In genomic region chr12:54284070-54284780, GRCh38 we compare ENCODE assay signal across 9 cellular contexts. TPM values are rescaled to one million over a fixed set of nuclear protein-coding genes. Genes with fewer than 3 reads are reported as not detected.
DNase-seq lines count a peak whose midpoint lies in the region; ATAC-seq, FAIRE-seq and TF ChIP-seq lines count a peak whose summit lies in the region.
"Not testable (repeated sequence)": the region's sequence is repeated elsewhere in the genome, so short reads cannot be mapped to it uniquely, and the experiment has no call there.
"Had no signal": no experiment of that assay in that cellular context is flagged by ENCODE, and none has a peak within 500 bp of the region (broad histone marks: within the 10 kb centered on the region; RNA-seq: fewer than 3 reads in every experiment).

No MANE protein-coding gene starts in this region.

- peaks cover 14% of the 10 kb centered on the region for H3K36me3 ChIP-seq in bronchial epithelial cell (ENCODE audit: control insufficient read depth, insufficient read depth, low read length)
- H3K36me3 ChIP-seq in mucosa of rectum (ENCODE audit: control insufficient read depth in 2 of 2, insufficient read depth in 2 of 2, low read length in 2 of 2): peaks cover 51 to 54% of the 10 kb centered on the region in 2 donors
- peaks cover 0 to 63% of the 10 kb centered on the region in 2 donors for H3K36me3 ChIP-seq in gastrocnemius medialis

- TF ChIP-seq POLR2A in NB4 (IDR thresholded peaks at IDR 0.05; ENCODE audit: extremely low read depth, insufficient read length); gastrocnemius medialis (IDR thresholded peaks at IDR 0.05): not testable (repeated sequence)

- H3K4me3 ChIP-seq in GM12864 (ENCODE audit: low read depth, low read length) (peak overlapping the region; percentile 98; the same call in 1 of the 2 replicates), NB4 (ENCODE audit: low read depth, low read length) (peak overlapping the region; percentile 91), bronchial epithelial cell (ENCODE audit: low read depth, low read length) (peak overlapping the region; percentile 7), fibroblast of villous mesenchyme (ENCODE audit: low read depth, low read length) (peak overlapping the region; percentile 99), mucosa of rectum (ENCODE audit: low read length in 2 of 2) (peak overlapping the region; percentile 33 to 36), gastrocnemius medialis (peak overlapping the region; percentile 74 to 95 (median 81))

- CTCF ChIA-PET in WTC11 (lab: Charles Lee): interaction anchor here (1.4 kb wide), 1 partner anchor 40 kb away, joined by 3 read pairs; no protein-coding TSS in a partner anchor

- in situ Hi-C loops in gastrocnemius medialis (cut with MboI; ENCODE audit: low sequenced_read_pairs in 4 of 4): not testable (repeated sequence)

- not testable (repeated sequence) for TF ChIP-seq CTCF in 22Rv1 (IDR thresholded peaks at IDR 0.05); GM12864 (IDR thresholded peaks at IDR 0.05; ENCODE audit: low read depth, low read length, missing control alignments); NB4 (IDR thresholded peaks at IDR 0.05; ENCODE audit: low read depth, low read length); WTC11 (IDR thresholded peaks at IDR 0.05); bronchial epithelial cell (IDR thresholded peaks at IDR 0.05; ENCODE audit: insufficient read depth, low read length, severe bottlenecking); fibroblast of villous mesenchyme (IDR thresholded peaks at IDR 0.05; ENCODE audit: insufficient read depth, low read depth, low read length); gastrocnemius medialis (IDR thresholded peaks at IDR 0.05 in 4 of 5, conservative IDR thresholded peaks at IDR 0.05 in 1 of 5)

- not testable (repeated sequence) for DNase-seq in GM12864 (ENCODE audit: low read depth); NB4 (ENCODE audit: low read depth); WTC11 (ENCODE audit: low spot score); bronchial epithelial cell (ENCODE audit: low read depth); fibroblast of villous mesenchyme (ENCODE audit: low read depth); gastrocnemius medialis

- H3K27me3 Mint-ChIP-seq in WTC11 (ENCODE audit: low read depth): not testable (repeated sequence)

- not testable (repeated sequence) for H3K9me3 Mint-ChIP-seq in WTC11

- peak overlapping the region; percentile 86 for H3K27ac Mint-ChIP-seq in WTC11

- peaks cover 41% of the 10 kb centered on the region for H3K4me1 Mint-ChIP-seq in WTC11

- peak overlapping the region; percentile 95; the same call in 1 of the 2 replicates for H3K27ac ChIP-seq in 22Rv1
- H3K27ac ChIP-seq in mucosa of rectum (ENCODE audit: low read depth in 2 of 2, low read length in 2 of 2): peak overlapping the region in 1 of 2 donors; percentile 6
- H3K27ac ChIP-seq in gastrocnemius medialis: peak overlapping the region; percentile 93 to 98 (median 96)

- intact Hi-C loops in gastrocnemius medialis (cut with DNase I; ENCODE audit: low total_unique reads): loop anchor here (5.0 to 10.0 kb wide), 4 partner anchors 267 to 1421 kb away; partner anchors contain the start of genes CALCOCO1, HOXC10 and ITGA7

- not testable (repeated sequence) for H3K36me3 Mint-ChIP-seq in WTC11

- not testable (repeated sequence) for H3K9me3 ChIP-seq in mucosa of rectum (ENCODE audit: control insufficient read depth in 2 of 2, low read length in 2 of 2); gastrocnemius medialis

- H3K4me3 Mint-ChIP-seq in WTC11: not testable (repeated sequence)

- not testable (repeated sequence) for H3K9ac ChIP-seq in mucosa of rectum (ENCODE audit: low read depth in 1 of 2, low read length in 2 of 2)

- not testable (repeated sequence) for FAIRE-seq in bronchial epithelial cell (lab: Jason Lieb, UNC)

- H3K4me1 ChIP-seq in mucosa of rectum (ENCODE audit: control insufficient read depth in 2 of 2, insufficient read depth in 2 of 2, low read length in 2 of 2): peaks cover 56 to 60% of the 10 kb centered on the region in 2 donors
- peaks cover 73 to 76% of the 10 kb centered on the region in 2 donors for H3K4me1 ChIP-seq in gastrocnemius medialis

- POLR2A ChIA-PET in WTC11 (lab: Charles Lee): interaction anchor here (1.0 to 3.9 kb wide), 4 partner anchors 8 to 84 kb away, joined by 3 to 15 read pairs (median 4); partner anchors contain the start of gene COPZ1

- not testable (repeated sequence) for H3K27me3 ChIP-seq in bronchial epithelial cell (ENCODE audit: control insufficient read depth, insufficient read depth, low read length); mucosa of rectum (ENCODE audit: control insufficient read depth in 2 of 2, insufficient read depth in 2 of 2, low read length in 2 of 2); gastrocnemius medialis

- ATAC-seq in WTC11, gastrocnemius medialis: not testable (repeated sequence)

TF ChIP-seq in WTC11, 78 proteins besides CTCF, POLR2A, EP300 and RAD21:
- TF ChIP-seq ZNF425 (CRISPR knock-in tag; conservative IDR thresholded peaks at IDR 0.05): peak; percentile 67; the same call in 1 of the 2 replicates

RNA-seq across cellular contexts. Expression of gene HNRNPA1, which starts 3.7 kb away (rescaled TPM):
- total RNA-seq in WTC11 (2021) (2,589 to 2,788 TPM (median 2,737 TPM) in 3 replicates), bronchial epithelial cell (329 and 428 TPM in 2 replicates), fibroblast of villous mesenchyme (242 and 251 TPM in 2 replicates), gastrocnemius medialis (100 to 1,000 TPM; 146 to 412 (median 186) TPM)

RNA-seq across cellular contexts. Expression of gene CBX5, which starts 4.3 kb away (rescaled TPM):
- 182 to 218 TPM (median 216 TPM) in 3 replicates for total RNA-seq in WTC11 (2021)
- 13.2 and 16.0 TPM in 2 replicates for total RNA-seq in bronchial epithelial cell
- 50.9 and 68.7 TPM in 2 replicates for total RNA-seq in fibroblast of villous mesenchyme
- total RNA-seq in gastrocnemius medialis: 1 to 10 TPM; 7.9 to 8.9 (median 8.1) TPM

RNA-seq across cellular contexts. Expression of gene NFE2, which starts 16.6 kb away (rescaled TPM):
- 2.4 to 3.0 TPM (median 3.0 TPM) in 3 replicates for total RNA-seq in WTC11 (2021)
- not detected in 2 replicates for total RNA-seq in bronchial epithelial cell
- under 0.01 and 0.43 TPM in 2 replicates for total RNA-seq in fibroblast of villous mesenchyme
- total RNA-seq in gastrocnemius medialis: 1 to 10 TPM in 2 of 4 donors, under 1 TPM in 1, not detected in 1; 0.64 to 8.0 (median 1.8) TPM
- total RNA-seq: esophagus mucosa had no signal

RNA-seq across cellular contexts. Expression of gene COPZ1, which starts 40.7 kb away (rescaled TPM):
- 98.2 to 116 TPM (median 115 TPM) in 3 replicates for total RNA-seq in WTC11 (2021)
- total RNA-seq in bronchial epithelial cell: 89.5 and 118 TPM in 2 replicates
- total RNA-seq in fibroblast of villous mesenchyme: 95.0 and 139 TPM in 2 replicates
- total RNA-seq in gastrocnemius medialis: 100 to 1,000 TPM in 2 of 4 donors, 10 to 100 TPM in 2; 91.8 to 145 (median 107) TPM

Comparison
In these comparisons a context has a peak if more than half of its experiments do, and no peak if none do; other contexts are left out.
1. H3K4me3 ChIP-seq: peak in every context shown above with its lines; median percentile 99 in fibroblast of villous mesenchyme; 98 in GM12864; 91 in NB4; 81 in gastrocnemius medialis; 34 in mucosa of rectum; 7 in bronchial epithelial cell.